24 cellular contexts compared by ENCODE assay signal in the genomic region with DNA sequence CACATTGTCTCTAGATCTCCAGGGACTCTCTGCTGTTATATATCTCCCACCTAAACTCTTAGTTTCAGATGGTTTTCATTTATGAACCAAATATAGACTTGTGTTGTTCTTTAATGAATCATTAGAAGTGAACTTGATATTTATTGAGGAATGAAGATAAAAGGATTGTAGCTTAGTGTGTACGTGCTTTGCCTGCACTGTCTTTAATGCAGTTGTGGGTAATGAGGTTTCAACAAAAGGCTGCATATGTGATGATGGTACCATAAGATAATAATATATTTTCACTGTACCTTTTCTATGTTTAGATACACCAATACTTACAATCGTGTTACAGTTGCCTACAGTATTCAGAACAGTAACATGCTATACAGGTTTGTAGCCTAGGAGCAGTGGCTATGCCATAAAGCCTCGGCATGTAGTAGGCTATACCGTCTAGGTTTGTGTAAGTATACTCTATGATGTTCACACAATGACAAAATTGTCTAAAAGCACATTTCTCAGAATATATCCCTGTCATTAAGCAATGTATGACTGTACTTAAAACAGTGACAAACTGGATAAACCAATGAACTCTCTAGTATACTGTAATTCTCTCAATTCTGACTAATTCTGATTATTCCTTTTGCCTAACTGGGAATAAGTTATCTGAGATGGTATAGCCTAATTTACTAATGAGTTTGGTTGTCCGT. TPM values are rescaled to one million over a fixed set of nuclear protein-coding genes. Genes with fewer than 3 reads are reported as not detected.
A peak's percentile ranks its signal among the peaks of the same experiment; 100 is the strongest.
DNase-seq lines count a peak whose midpoint lies in the region; ATAC-seq and TF ChIP-seq lines count a peak whose summit lies in the region.
"Had no signal": no experiment of that assay in that cellular context is flagged by ENCODE, and none has a peak within 500 bp of the region (broad histone marks: within the 10 kb centered on the region; RNA-seq: fewer than 3 reads in every experiment).

No MANE protein-coding gene starts in this region.

- H2AFZ ChIP-seq in fibroblast of lung (ENCODE audit: low read length) = no peak overlapping the region

- no peaks in the 10 kb centered on the region for H3K27me3 Mint-ChIP-seq in activated naive CD4-positive, alpha-beta T cell treated with anti-CD3 and anti-CD28 coated beads, Interleukin-2, amount 10 ng/mL, durations not matched to agents 7 days and 5 days
- H3K27me3 Mint-ChIP-seq in T-helper 2 cell treated with Interferon-gamma antibody and Interleukin-4, amounts not matched to agents 5 μg/mL and 100 μg/mL, for 36 hours (ENCODE audit: low read depth) = no peaks in the 10 kb centered on the region
- H3K27me3 Mint-ChIP-seq in type B pancreatic cell = no peaks in the 10 kb centered on the region
- H3K27me3 Mint-ChIP-seq: activated CD4-positive, alpha-beta memory T cell treated with anti-CD3 and anti-CD28 coated beads for 36 hours; stimulated activated naive B cell treated with anti-CD40 and anti-IgM and Interleukin-4, amounts not matched to agents 10 μg/mL and 1 μg/mL and 100 μg/mL, for 72 hours had no signal

- H3K9me3 ChIP-seq in fibroblast of lung (ENCODE audit: control insufficient read depth, insufficient read depth, low read depth, low read length) = no peaks in the 10 kb centered on the region
- H3K9me3 ChIP-seq: BLaER1, SJSA1, thoracic aorta had no signal

- H3K9ac ChIP-seq in fibroblast of lung (ENCODE audit: insufficient read depth, low read length) = no peak overlapping the region
- H3K9ac ChIP-seq: BLaER1 had no signal

- peaks cover 92% of the 10 kb centered on the region for H3K79me2 ChIP-seq in fibroblast of lung (ENCODE audit: control insufficient read depth, insufficient read depth, low read length)

- peaks cover 6% of the 10 kb centered on the region for H4K20me1 ChIP-seq in fibroblast of lung (ENCODE audit: control insufficient read depth, extremely low read depth, insufficient read depth, low read length)

- ATAC-seq in activated naive CD4-positive, alpha-beta T cell treated with anti-CD3 and anti-CD28 coated beads, Interleukin-2, amount 50 U/mL, for 72 hours = peak; percentile 13 to 62
- ATAC-seq: stimulated activated naive B cell treated with anti-CD40 and anti-IgM and Interleukin-4, amounts not matched to agents 10 μg/mL and 1 μg/mL and 100 μg/mL, for 72 hours had no signal

- peaks cover 8% of the 10 kb centered on the region for H3K4me1 Mint-ChIP-seq in activated naive CD4-positive, alpha-beta T cell treated with anti-CD3 and anti-CD28 coated beads, Interleukin-2, amount 10 ng/mL, durations not matched to agents 7 days and 5 days
- H3K4me1 Mint-ChIP-seq in T-helper 2 cell treated with Interferon-gamma antibody and Interleukin-4, amounts not matched to agents 5 μg/mL and 100 μg/mL, for 36 hours (ENCODE audit: low read depth) = peaks cover 29% of the 10 kb centered on the region
- peaks cover 23% of the 10 kb centered on the region for H3K4me1 Mint-ChIP-seq in type B pancreatic cell (ENCODE audit: unreplicated experiment)

- no peak overlapping the region for H3K27ac Mint-ChIP-seq in activated naive CD4-positive, alpha-beta T cell treated with anti-CD3 and anti-CD28 coated beads, Interleukin-2, amount 50 U/mL, for 72 hours
- H3K27ac Mint-ChIP-seq in activated naive CD4-positive, alpha-beta T cell treated with anti-CD3 and anti-CD28 coated beads, Interleukin-2, amount 10 ng/mL, durations not matched to agents 7 days and 5 days = no peak overlapping the region
- H3K27ac Mint-ChIP-seq in T-helper 2 cell treated with Interferon-gamma antibody and Interleukin-4, amounts not matched to agents 5 μg/mL and 100 μg/mL, for 36 hours = peak overlapping the region; percentile 18
- H3K27ac Mint-ChIP-seq in type B pancreatic cell = peak overlapping the region; percentile 23
- H3K27ac Mint-ChIP-seq: activated CD4-positive, alpha-beta memory T cell treated with anti-CD3 and anti-CD28 coated beads for 36 hours; activated naive CD4-positive, alpha-beta T cell treated with anti-CD3 and anti-CD28 coated beads for 36 hours; stimulated activated naive B cell treated with anti-CD40 and anti-IgM and Interleukin-4, amounts not matched to agents 10 μg/mL and 1 μg/mL and 100 μg/mL, for 72 hours had no signal

- no peak for TF ChIP-seq CTCF in fibroblast of lung (conservative IDR thresholded peaks at IDR 0.05 in 1 of 2, IDR thresholded peaks at IDR 0.05 in 1 of 2; ENCODE audit: low read depth in 1 of 2, low read length in 2 of 2)
- no peak for TF ChIP-seq CTCF in type B pancreatic cell (conservative IDR thresholded peaks at IDR 0.05)

- H3K27ac ChIP-seq in fibroblast of lung (ENCODE audit: insufficient read depth, low read length) = no peak overlapping the region
- H3K27ac ChIP-seq: BLaER1, SJSA1 had no signal

- H3K4me3 Mint-ChIP-seq in activated naive CD4-positive, alpha-beta T cell treated with anti-CD3 and anti-CD28 coated beads, Interleukin-2, amount 10 ng/mL, durations not matched to agents 7 days and 5 days = no peak overlapping the region
- H3K4me3 Mint-ChIP-seq in T-helper 2 cell treated with Interferon-gamma antibody and Interleukin-4, amounts not matched to agents 5 μg/mL and 100 μg/mL, for 36 hours = no peak overlapping the region
- no peak overlapping the region for H3K4me3 Mint-ChIP-seq in type B pancreatic cell
- H3K4me3 Mint-ChIP-seq: activated CD4-positive, alpha-beta memory T cell treated with anti-CD3 and anti-CD28 coated beads for 36 hours; activated naive CD4-positive, alpha-beta T cell treated with anti-CD3 and anti-CD28 coated beads for 36 hours; stimulated activated naive B cell treated with anti-CD40 and anti-IgM and Interleukin-4, amounts not matched to agents 10 μg/mL and 1 μg/mL and 100 μg/mL, for 72 hours had no signal

- no peaks in the 10 kb centered on the region for H3K36me3 Mint-ChIP-seq in activated naive CD4-positive, alpha-beta T cell treated with anti-CD3 and anti-CD28 coated beads, Interleukin-2, amount 50 U/mL, for 72 hours
- peaks cover 17% of the 10 kb centered on the region for H3K36me3 Mint-ChIP-seq in activated naive CD4-positive, alpha-beta T cell treated with anti-CD3 and anti-CD28 coated beads, Interleukin-2, amount 10 ng/mL, durations not matched to agents 7 days and 5 days
- peaks cover 9% of the 10 kb centered on the region for H3K36me3 Mint-ChIP-seq in T-helper 2 cell treated with Interferon-gamma antibody and Interleukin-4, amounts not matched to agents 5 μg/mL and 100 μg/mL, for 36 hours (ENCODE audit: low read depth)
- H3K36me3 Mint-ChIP-seq in type B pancreatic cell = peaks cover 25% of the 10 kb centered on the region

- no peak for DNase-seq in activated naive CD4-positive, alpha-beta T cell treated with anti-CD3 and anti-CD28 coated beads, Interleukin-2, amount 50 U/mL, for 72 hours (ENCODE audit: low spot score in 2 of 2)
- no peak for DNase-seq in activated naive CD4-positive, alpha-beta T cell treated with anti-CD3 and anti-CD28 coated beads, Interleukin-2, amount 10 ng/mL, durations not matched to agents 7 days and 5 days
- no peak for DNase-seq in T-helper 2 cell treated with Interferon-gamma antibody and Interleukin-4, amounts not matched to agents 5 μg/mL and 100 μg/mL, for 36 hours (ENCODE audit: low spot score)
- DNase-seq in fibroblast of lung (ENCODE audit: low read depth in 2 of 2) = no peak
- DNase-seq in type B pancreatic cell (ENCODE audit: extremely low spot score, unreplicated experiment) = no peak
- no peak for DNase-seq in RPMI8226
- DNase-seq in stimulated activated CD4-positive, alpha-beta T cell treated with anti-CD3 and anti-CD28 coated beads, Interleukin-2, amount 100 ng/mL, for 48 hours = no peak
- no peak for DNase-seq in NCI-H1092 treated with DMSO at 0.1 percent for 48 hours (lab: John Stamatoyannopoulos, UW)
- DNase-seq: activated CD4-positive, alpha-beta memory T cell treated with anti-CD3 and anti-CD28 coated beads for 36 hours; activated naive CD4-positive, alpha-beta T cell treated with anti-CD3 and anti-CD28 coated beads for 36 hours; activated T-cell treated with anti-CD3 and anti-CD28 coated beads, Interleukin-2, amount 50 U/mL, for 1 hour; cortex of kidney; DMS79 treated with DMSO at 0.1 percent for 48 hours; glutamatergic neuron; Kasumi-1; mammary epithelial cell; NCI-H187; NCI-H2171 treated with DMSO at 0.1 percent for 48 hours; NCI-H526 treated with DMSO at 0.1 percent for 48 hours; small intestine; stimulated activated naive B cell treated with anti-CD40 and anti-IgM and Interleukin-4, amounts not matched to agents 10 μg/mL and 1 μg/mL and 100 μg/mL, for 72 hours had no signal

- no peaks in the 10 kb centered on the region for H3K27me3 ChIP-seq in fibroblast of lung (ENCODE audit: control insufficient read depth, insufficient read depth, low read length)
- H3K27me3 ChIP-seq: BLaER1, SJSA1 had no signal

- no peak overlapping the region for H3K4me3 ChIP-seq in fibroblast of lung (replicated peaks in 1 of 4; ENCODE audit: control extremely low read depth in 1 of 4, insufficient read depth in 1 of 4, low read depth in 3 of 4, low read length in 4 of 4)
- H3K4me3 ChIP-seq: BLaER1, SJSA1, thoracic aorta had no signal

- peak overlapping the region; percentile 38 for H3K4me2 ChIP-seq in fibroblast of lung (ENCODE audit: extremely low read depth, insufficient read depth, low read length)
- H3K4me2 ChIP-seq: BLaER1 had no signal

- H3K4me1 ChIP-seq in fibroblast of lung (ENCODE audit: control insufficient read depth, extremely low read depth, insufficient read depth, low read length) = peaks cover 20% of the 10 kb centered on the region

- no peaks in the 10 kb centered on the region for H3K36me3 ChIP-seq in fibroblast of lung (ENCODE audit: control insufficient read depth, insufficient read depth, low read length)

- no peaks in the 10 kb centered on the region for H3K9me3 Mint-ChIP-seq in activated naive CD4-positive, alpha-beta T cell treated with anti-CD3 and anti-CD28 coated beads, Interleukin-2, amount 50 U/mL, for 72 hours
- no peaks in the 10 kb centered on the region for H3K9me3 Mint-ChIP-seq in activated naive CD4-positive, alpha-beta T cell treated with anti-CD3 and anti-CD28 coated beads, Interleukin-2, amount 10 ng/mL, durations not matched to agents 7 days and 5 days
- no peaks in the 10 kb centered on the region for H3K9me3 Mint-ChIP-seq in T-helper 2 cell treated with Interferon-gamma antibody and Interleukin-4, amounts not matched to agents 5 μg/mL and 100 μg/mL, for 36 hours
- no peaks in the 10 kb centered on the region for H3K9me3 Mint-ChIP-seq in type B pancreatic cell
- H3K9me3 Mint-ChIP-seq: activated CD4-positive, alpha-beta memory T cell treated with anti-CD3 and anti-CD28 coated beads for 36 hours; activated naive CD4-positive, alpha-beta T cell treated with anti-CD3 and anti-CD28 coated beads for 36 hours had no signal

- CTCF ChIA-PET in activated naive CD4-positive, alpha-beta T cell treated with anti-CD3 and anti-CD28 coated beads, Interleukin-2, amount 10 ng/mL, durations not matched to agents 7 days and 5 days (lab: Charles Lee) = no interaction called here

RNA-seq across cellular contexts. Expression of a gene that starts 25.2 kb away (rescaled TPM):
- 10 to 100 TPM in 1 of 2 donors, 1 to 10 TPM in 1; 9.7 to 15.6 TPM for total RNA-seq in activated naive CD4-positive, alpha-beta T cell treated with anti-CD3 and anti-CD28 coated beads, Interleukin-2, amount 50 U/mL, for 72 hours
- 129 and 161 TPM in 2 replicates for total RNA-seq in fibroblast of lung
- 255 and 316 TPM in 2 replicates for polyA plus RNA-seq in fibroblast of lung
- polyA plus RNA-seq in fibroblast of lung (2012) = 209 and 287 TPM in 2 replicates
- polyA minus RNA-seq in fibroblast of lung (ENCODE audit: low replicate concordance) = 231 and 233 TPM in 2 replicates
- total RNA-seq in type B pancreatic cell (ENCODE audit: low replicate concordance) = 110 and 125 TPM in 2 replicates

Comparison
In these comparisons a context has a peak if more than half of its experiments do, and no peak if none do; other contexts are left out.
1. H3K27ac Mint-ChIP-seq: peak in T-helper 2 cell treated with Interferon-gamma antibody and Interleukin-4, amounts not matched to agents 5 μg/mL and 100 μg/mL, for 36 hours (single experiment) and type B pancreatic cell (single experiment); none in activated naive CD4-positive, alpha-beta T cell treated with anti-CD3 and anti-CD28 coated beads, Interleukin-2, amount 50 U/mL, for 72 hours (0 of 2) and activated naive CD4-positive, alpha-beta T cell treated with anti-CD3 and anti-CD28 coated beads, Interleukin-2, amount 10 ng/mL, durations not matched to agents 7 days and 5 days (single experiment).